In genomic region chr22:31313366-31314147, GRCh38 we compare ENCODE assay signal across 9 cellular contexts. TPM values are rescaled to one million over a fixed set of nuclear protein-coding genes. Genes with fewer than 3 reads are reported as not detected.
A peak's percentile ranks its signal among the peaks of the same experiment; 100 is the strongest.
DNase-seq lines count a peak whose midpoint lies in the region; TF ChIP-seq lines count a peak whose summit lies in the region.
"Had no signal": no experiment of that assay in that cellular context is flagged by ENCODE, and none has a peak within 500 bp of the region (broad histone marks: within the 10 kb centered on the region; RNA-seq: fewer than 3 reads in every experiment).

No MANE protein-coding gene starts in this region.

- H3K4me1 ChIP-seq in liver (ENCODE audit: control insufficient read depth in 4 of 4, insufficient read depth in 4 of 4, low read length in 3 of 4): peaks cover 0 to 4% (median 0%) of the 10 kb centered on the region in 4 donors

- no peak overlapping the region for H3K4me3 ChIP-seq in liver (ENCODE audit: low read depth in 1 of 3, low read length in 3 of 3)
- H3K4me3 ChIP-seq: BLaER1 had no signal

- DNase-seq in NCI-H2081 (lab: John Stamatoyannopoulos, UW) (peak; percentile 47 to 57), NCI-H2081 treated with DMSO at 0.1 percent for 48 hours (lab: John Stamatoyannopoulos, UW) (no peak), NCI-H345 (lab: John Stamatoyannopoulos, UW) (peak; percentile 77), 8988T (no peak)
- peak; percentile 77 to 79 for DNase-seq in activated CD4-positive, alpha-beta T cell treated with anti-CD3 and anti-CD28 coated beads, Interleukin-2, amount 50 U/mL, for 48 hours
- peak; percentile 58 for DNase-seq in effector CD4-positive, alpha-beta T cell
- DNase-seq in stimulated activated CD4-positive, alpha-beta T cell treated with anti-CD3 and anti-CD28 coated beads, Interleukin-4, amount 100 ng/mL, for 4 hours: peak; percentile 44 to 56

- H3K9ac ChIP-seq in liver (ENCODE audit: low read depth in 1 of 2, low read length in 2 of 2): peak overlapping the region in 1 of 2 donors; percentile 45
- H3K9ac ChIP-seq: BLaER1 had no signal

- WGBS in liver: 35% methylated on average over 6 of the region's 6 CpGs

- H3K9me3 ChIP-seq in liver (ENCODE audit: control insufficient read depth in 4 of 4, low read length in 3 of 4): peaks cover 0 to 5% (median 1%) of the 10 kb centered on the region in 4 donors

- TF ChIP-seq CTCF in liver (IDR thresholded peaks at IDR 0.05; ENCODE audit: low read depth, low read length, missing input control): peak; percentile 95

- TF ChIP-seq RAD21 in liver (IDR thresholded peaks at IDR 0.05): peak; percentile 80 to 82

- H3K36me3 ChIP-seq in liver (ENCODE audit: control insufficient read depth in 4 of 4, insufficient read depth in 3 of 4, low read depth in 1 of 4, low read length in 3 of 4): no peaks in the 10 kb centered on the region

- peak overlapping the region; percentile 62 to 67 for H3K27ac ChIP-seq in liver (ENCODE audit: low read depth in 1 of 2, low read length in 2 of 2)
- H3K27ac ChIP-seq: BLaER1 had no signal

- no peaks in the 10 kb centered on the region for H3K27me3 ChIP-seq in liver (ENCODE audit: control insufficient read depth in 4 of 4, insufficient read depth in 4 of 4, low read length in 3 of 4)
- H3K27me3 ChIP-seq: BLaER1 had no signal

TF ChIP-seq in liver, 16 proteins besides CTCF, POLR2A, EP300 and RAD21:
- TF ChIP-seq ZBTB33 (IDR thresholded peaks at IDR 0.05) (peak; percentile 63), TAF1 (conservative IDR thresholded peaks at IDR 0.05) (no peak), EGR1 (IDR thresholded peaks at IDR 0.05; ENCODE audit: low read depth in 2 of 2) (no peak), YY1 (IDR thresholded peaks at IDR 0.05) (peak; percentile 46), RXRA (IDR thresholded peaks at IDR 0.05) (peak in 1 of 2 donors; percentile 70), FOXA2 (IDR thresholded peaks at IDR 0.05) (peak; percentile 70), HNF4G (IDR thresholded peaks at IDR 0.05) (no peak), REST (IDR thresholded peaks at IDR 0.05) (peak; percentile 61), NR2F2 (IDR thresholded peaks at IDR 0.05) (no peak), FOXA1 (IDR thresholded peaks at IDR 0.05) (peak; percentile 17), ATF3 (IDR thresholded peaks at IDR 0.05) (no peak), MAX (IDR thresholded peaks at IDR 0.05) (peak; percentile 60), HNF4A (conservative IDR thresholded peaks at IDR 0.05) (peak; percentile 32 to 57), JUND (IDR thresholded peaks at IDR 0.05) (no peak), GABPA (IDR thresholded peaks at IDR 0.05 in 1 of 2, conservative IDR thresholded peaks at IDR 0.05 in 1 of 2) (peak in 1 of 2 donors; percentile 41), SP1 (IDR thresholded peaks at IDR 0.05) (peak; percentile 45)
TF ChIP-seq in liver: peak in this region for 10.

RNA-seq across cellular contexts. Expression of gene PIK3IP1, which starts 21.3 kb away (rescaled TPM):
- total RNA-seq in liver: 1 to 10 TPM; 7.3 to 7.8 TPM
- 1 to 10 TPM; 3.1 to 4.7 TPM for polyA plus RNA-seq in liver

RNA-seq across cellular contexts. Expression of gene PATZ1, which starts 32.6 kb away (rescaled TPM):
- 10 to 100 TPM; 11.0 to 13.5 TPM for total RNA-seq in liver
- 1 to 10 TPM; 3.8 to 9.3 TPM for polyA plus RNA-seq in liver

Comparison
In these comparisons a context has a peak if more than half of its experiments do, and no peak if none do; other contexts are left out.
1. DNase-seq: peak in NCI-H2081 (2 of 2), NCI-H345 (single experiment), activated CD4-positive, alpha-beta T cell treated with anti-CD3 and anti-CD28 coated beads, Interleukin-2, amount 50 U/mL, for 48 hours (2 of 2), effector CD4-positive, alpha-beta T cell (single experiment) and stimulated activated CD4-positive, alpha-beta T cell treated with anti-CD3 and anti-CD28 coated beads, Interleukin-4, amount 100 ng/mL, for 4 hours (2 of 2); none in NCI-H2081 treated with DMSO at 0.1 percent for 48 hours (single experiment) and 8988T (single experiment).